Comparison of ENCODE assay signal across 3 cellular contexts in the genomic region with DNA sequence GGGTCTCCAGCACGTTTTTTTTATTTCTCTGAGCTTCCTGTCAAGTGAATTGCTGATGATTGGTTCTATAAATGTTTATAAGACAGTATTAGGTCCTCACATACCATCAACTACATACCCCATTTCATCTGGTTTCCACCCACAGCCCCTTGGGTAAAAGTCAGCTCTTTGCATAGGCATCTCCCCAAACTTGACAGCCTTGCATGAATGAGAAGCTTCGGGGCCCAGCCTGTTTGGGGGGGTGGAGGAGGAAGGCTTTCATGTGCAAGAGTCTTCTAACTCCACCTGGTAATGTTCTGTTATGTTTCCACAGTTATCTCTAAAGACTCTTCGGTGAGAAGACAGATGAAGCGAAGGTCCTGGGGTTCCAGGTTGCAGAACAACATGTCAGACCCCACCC.
"Had no signal": no experiment of that assay in that cellular context is flagged by ENCODE, and none has a peak within 500 bp of the region (broad histone marks: within the 10 kb centered on the region; RNA-seq: fewer than 3 reads in every experiment).

No MANE protein-coding gene starts in this region.

- H3K4me3 ChIP-seq: GM12878 had no signal

- DNase-seq: GDM1, GF-D8 had no signal
